In genomic region chr15:42919794-42920280, GRCh38 we compare ENCODE assay signal across 8 cellular contexts. TPM values are rescaled to one million over a fixed set of nuclear protein-coding genes. Genes with fewer than 3 reads are reported as not detected.
DNase-seq lines count a peak whose midpoint lies in the region; ATAC-seq and TF ChIP-seq lines count a peak whose summit lies in the region.

No MANE protein-coding gene starts in this region.

- H3K27me3 ChIP-seq in cardiac muscle cell, result peaks cover 9% of the 10 kb centered on the region

- intact Hi-C loops in Right ventricle myocardium inferior (cut with DNase I), result loop anchor here (5.0 to 10.0 kb wide), 2 partner anchors 118 to 185 kb away; partner anchors contain the start of gene CDAN1

- no peak for TF ChIP-seq CTCF in cardiac muscle cell (IDR thresholded peaks at IDR 0.05; ENCODE audit: low read depth, low read length)

- H3K27ac ChIP-seq in cardiac muscle cell, result peak overlapping the region; percentile 61

- H3K4me1 ChIP-seq in cardiac muscle cell (ENCODE audit: low read depth), result peaks cover 8% of the 10 kb centered on the region

- H3K36me3 ChIP-seq in cardiac muscle cell, result no peaks in the 10 kb centered on the region

- DNase-seq in cardiac muscle cell (ENCODE audit: low read depth in 1 of 2, low spot score in 1 of 2) (peak; percentile 38 to 53), Right ventricle myocardium inferior (ENCODE audit: missing footprints) (no peak), NCI-H524 (lab: John Stamatoyannopoulos, UW) (peak; percentile 36 to 61), germinal center (ENCODE audit: low spot score) (peak; percentile 7), occipital lobe (lab: John Stamatoyannopoulos, UW) (peak; percentile 22), ureter (ENCODE audit: low spot score) (no peak)
- peak; percentile 0 for DNase-seq in activated T-helper 9 cell treated with anti-CD3 and anti-CD28 coated beads, Interleukin-2, amount 50 U/mL, for 16 hours (ENCODE audit: low read depth)

- peak overlapping the region; percentile 90 for H3K4me3 ChIP-seq in cardiac muscle cell

- ATAC-seq in Right ventricle myocardium inferior (no peak), GM18517 (IDR thresholded peaks at IDR 0.05; ENCODE audit: unreplicated experiment) (no peak)

- H3K9me3 ChIP-seq in cardiac muscle cell (ENCODE audit: low read depth), result no peaks in the 10 kb centered on the region

RNA-seq across cellular contexts. Expression of gene TTBK2, which starts 0.7 kb away (rescaled TPM):
- total RNA-seq in cardiac muscle cell, result 24.1 and 29.0 TPM in 2 replicates
- polyA plus RNA-seq in cardiac muscle cell, result 11.9 and 18.0 TPM in 2 replicates
- 20.6 TPM for total RNA-seq in Right ventricle myocardium inferior
- total RNA-seq in occipital lobe, result 34.3 TPM
- total RNA-seq in ureter, result 18.5 TPM

Comparison
In these comparisons a context has a peak if more than half of its experiments do, and no peak if none do; other contexts are left out.
1. DNase-seq: peak in cardiac muscle cell (2 of 2), NCI-H524 (2 of 2), activated T-helper 9 cell treated with anti-CD3 and anti-CD28 coated beads, Interleukin-2, amount 50 U/mL, for 16 hours (single experiment), germinal center (single experiment) and occipital lobe (single experiment); none in Right ventricle myocardium inferior (single experiment) and ureter (single experiment).